ENCODE assay signal across 8 cellular contexts in genomic region chr1:24318988-24319863, GRCh38. TPM values are rescaled to one million over a fixed set of nuclear protein-coding genes. Genes with fewer than 3 reads are reported as not detected.
DNase-seq lines count a peak whose midpoint lies in the region; ATAC-seq and TF ChIP-seq lines count a peak whose summit lies in the region.

Gene GRHL3, plus strand, starts transcription at chr1:24319357. Its CDS starts 195 bp downstream, at chr1:24319552.

- H3K9me3 Mint-ChIP-seq in type B pancreatic cell = no peaks in the 10 kb centered on the region

- H3K27me3 Mint-ChIP-seq in type B pancreatic cell = peaks cover 49% of the 10 kb centered on the region

- H3K27ac ChIP-seq in VCaP = peak within 1 kb of the TSS; percentile 52

- peak within 1 kb of the TSS; percentile 92 for H3K4me3 Mint-ChIP-seq in type B pancreatic cell

- peak within 1 kb of the TSS; percentile 51 for H3K4me3 ChIP-seq in iPS-18c (ENCODE audit: insufficient read depth, low read depth, low read length)

- DNase-seq in activated effector memory CD4-positive, alpha-beta T cell treated with anti-CD3 and anti-CD28 coated beads, Interleukin-2, amount 50 U/mL, for 16 hours = peak; percentile 66
- DNase-seq in activated effector memory CD4-positive, alpha-beta T cell treated with Interleukin-2 at 50 U/mL for 16 hours = no peak
- DNase-seq in type B pancreatic cell (ENCODE audit: extremely low spot score, unreplicated experiment) (no peak), CD1c-positive myeloid dendritic cell (ENCODE audit: extremely low spot score) (no peak), SW 1271 (lab: John Stamatoyannopoulos, UW) (no peak)

- peaks cover 42% of the 10 kb centered on the region for H3K4me1 Mint-ChIP-seq in type B pancreatic cell (ENCODE audit: unreplicated experiment)

- peaks cover 2% of the 10 kb centered on the region for H3K9me3 ChIP-seq in iPS-18c (ENCODE audit: control insufficient read depth, insufficient read depth, low read length)

- H3K27ac Mint-ChIP-seq in type B pancreatic cell = peak within 1 kb of the TSS; percentile 94

- peaks cover 7% of the 10 kb centered on the region for H3K36me3 Mint-ChIP-seq in type B pancreatic cell

- TF ChIP-seq CTCF in VCaP (conservative IDR thresholded peaks at IDR 0.05) = no peak
- no peak for TF ChIP-seq CTCF in type B pancreatic cell (conservative IDR thresholded peaks at IDR 0.05)

- no peak for ATAC-seq in HG02870 (IDR thresholded peaks at IDR 0.05; ENCODE audit: unreplicated experiment)

RNA-seq across cellular contexts. Expression of gene GRHL3, which starts in this region (rescaled TPM):
- total RNA-seq in type B pancreatic cell (ENCODE audit: low replicate concordance) = 70.6 and 194 TPM in 2 replicates
